ENCODE assay signal across 13 cellular contexts in the genomic region with DNA sequence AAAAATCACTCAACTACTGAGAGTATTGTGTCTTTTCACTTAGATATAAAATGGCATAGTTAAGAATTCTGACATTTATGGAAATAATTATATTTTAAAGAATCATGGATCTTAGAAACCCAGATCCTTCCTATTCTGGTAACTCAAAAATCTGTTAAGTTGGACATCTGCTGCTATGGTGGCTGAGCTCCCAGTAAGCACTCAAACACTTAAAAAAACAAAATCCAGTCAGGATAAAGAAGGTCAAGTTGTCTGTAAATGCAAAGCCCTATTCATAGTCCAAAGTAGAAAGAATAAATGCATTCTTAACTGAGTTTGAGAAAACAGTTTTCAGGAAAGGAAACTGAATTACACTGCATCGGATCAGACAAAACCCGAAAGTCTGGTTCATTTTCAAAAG. TPM values are rescaled to one million over a fixed set of nuclear protein-coding genes. Genes with fewer than 3 reads are reported as not detected.
A peak's percentile ranks its signal among the peaks of the same experiment; 100 is the strongest.
DNase-seq lines count a peak whose midpoint lies in the region; ATAC-seq and TF ChIP-seq lines count a peak whose summit lies in the region.
"Had no signal": no experiment of that assay in that cellular context is flagged by ENCODE, and none has a peak within 500 bp of the region (broad histone marks: within the 10 kb centered on the region; RNA-seq: fewer than 3 reads in every experiment).

No MANE protein-coding gene starts in this region.

- H3K27ac ChIP-seq in OCI-LY7 (ENCODE audit: low read depth, low read length, poor library complexity, severe bottlenecking) = peak overlapping the region; percentile 32
- peak overlapping the region in 3 of 5 donors; percentile 18 to 49 (median 40) for H3K27ac ChIP-seq in stomach
- H3K27ac ChIP-seq: A549, C4-2B, PC-9, SJCRH30 had no signal

- no peaks in the 10 kb centered on the region for H3K9me2 ChIP-seq in OCI-LY7 (ENCODE audit: insufficient read depth, low read length)

- intact Hi-C loops in OCI-LY7 (cut with micrococcal nuclease; ENCODE audit: unreplicated experiment) = loop anchor here (1.0 to 2.0 kb wide), 2 partner anchors 35 to 78 kb away; partner anchors contain the start of gene EIF2AK3
- intact Hi-C loops in stomach (cut with DNase I; ENCODE audit: low total_unique reads) = loop anchor here (5.0 kb wide), 1 partner anchor 76 kb away; no protein-coding TSS in a partner anchor
- intact Hi-C loops in activated CD8-positive, alpha-beta T cell treated with anti-CD3 and anti-CD28 coated beads for 36 hours (cut with micrococcal nuclease) = loop anchor here (1.0 kb wide), 1 partner anchor 80 kb away; no protein-coding TSS in a partner anchor

- no peak for DNase-seq in OCI-LY7 (ENCODE audit: low spot score)
- DNase-seq in stomach = no peak
- no peak for DNase-seq in GM13977 (ENCODE audit: low spot score)
- no peak for DNase-seq in activated CD8-positive, alpha-beta T cell treated with anti-CD3 and anti-CD28 coated beads for 36 hours
- no peak for DNase-seq in COR-L47 (lab: John Stamatoyannopoulos, UW)
- DNase-seq: NCI-H1436 treated with DMSO at 0.1 percent for 48 hours had no signal

- peaks cover 57% of the 10 kb centered on the region for H3K36me3 Mint-ChIP-seq in brain
- H3K36me3 Mint-ChIP-seq in activated CD8-positive, alpha-beta T cell treated with anti-CD3 and anti-CD28 coated beads for 36 hours (ENCODE audit: low read depth) = peaks cover 23% of the 10 kb centered on the region

- no peaks in the 10 kb centered on the region for H3K9me3 Mint-ChIP-seq in brain
- H3K9me3 Mint-ChIP-seq in activated CD8-positive, alpha-beta T cell treated with anti-CD3 and anti-CD28 coated beads for 36 hours = no peaks in the 10 kb centered on the region
- H3K9me3 Mint-ChIP-seq: H9 had no signal

- ATAC-seq in GM21526 (IDR thresholded peaks at IDR 0.05; ENCODE audit: low FRiP score, unreplicated experiment) = peak; percentile 7
- ATAC-seq in activated CD8-positive, alpha-beta T cell treated with anti-CD3 and anti-CD28 coated beads for 36 hours = no peak

- no peaks in the 10 kb centered on the region for H3K27me3 Mint-ChIP-seq in brain
- no peaks in the 10 kb centered on the region for H3K27me3 Mint-ChIP-seq in activated CD8-positive, alpha-beta T cell treated with anti-CD3 and anti-CD28 coated beads for 36 hours

- POLR2A ChIA-PET in OCI-LY7 (lab: Charles Lee) = interaction anchor here (0.6 to 1.2 kb wide), 2 partner anchors 30 to 31 kb away, joined by 3 to 6 read pairs; no protein-coding TSS in a partner anchor
- POLR2A ChIA-PET in activated CD8-positive, alpha-beta T cell treated with anti-CD3 and anti-CD28 coated beads for 36 hours (lab: Charles Lee) = interaction anchor here (1.1 kb wide), 1 partner anchor 8 kb away, joined by 3 read pairs; no protein-coding TSS in a partner anchor

- peaks cover 16% of the 10 kb centered on the region for H3K4me1 Mint-ChIP-seq in brain
- peaks cover 5% of the 10 kb centered on the region for H3K4me1 Mint-ChIP-seq in activated CD8-positive, alpha-beta T cell treated with anti-CD3 and anti-CD28 coated beads for 36 hours (ENCODE audit: low read depth)

- BruUV-seq in OCI-LY7 (replicated peaks; lab: Mats Ljungman, UMichigan) = no TSS peak

- no peak overlapping the region for H2AFZ ChIP-seq in OCI-LY7 (ENCODE audit: low read length)
- H2AFZ ChIP-seq: PC-9 had no signal

- CTCF ChIA-PET in OCI-LY7 (lab: Charles Lee; ENCODE audit: unreplicated experiment) = no interaction called here
- CTCF ChIA-PET in activated CD8-positive, alpha-beta T cell treated with anti-CD3 and anti-CD28 coated beads for 36 hours (lab: Charles Lee) = interaction anchor here (0.6 to 10.8 kb wide), 11 partner anchors 8 to 94 kb away, joined by 3 to 191 read pairs (median 3); no protein-coding TSS in a partner anchor

- H3K4me1 ChIP-seq in OCI-LY7 (ENCODE audit: insufficient read depth, low read length, poor library complexity, severe bottlenecking) (peaks cover 28% of the 10 kb centered on the region), stomach (peaks cover 0 to 22% (median 6%) of the 10 kb centered on the region in 4 donors)
- H3K4me1 ChIP-seq: A549, SJCRH30 had no signal

- H3K27me3 ChIP-seq in stomach = no peaks in the 10 kb centered on the region
- H3K27me3 ChIP-seq: SJCRH30 had no signal

- TF ChIP-seq CTCF in OCI-LY7 (conservative IDR thresholded peaks at IDR 0.05; ENCODE audit: low read length) (no peak), brain (conservative IDR thresholded peaks at IDR 0.05) (no peak), stomach (IDR thresholded peaks at IDR 0.05) (no peak), GM13977 (IDR thresholded peaks at IDR 0.05; ENCODE audit: extremely low read depth, insufficient read depth, missing control alignments) (no peak)
- TF ChIP-seq CTCF in activated CD8-positive, alpha-beta T cell treated with anti-CD3 and anti-CD28 coated beads for 36 hours (IDR thresholded peaks at IDR 0.05) = no peak

- WGBS in stomach, 5 donors = 18 to 45% (median 30%) methylated on average over 2 of the region's 2 CpGs

- H3K9me3 ChIP-seq in OCI-LY7 (ENCODE audit: low read length) (peaks cover 13% of the 10 kb centered on the region; the same call in 1 of the 2 replicates), stomach (no peaks in the 10 kb centered on the region)
- H3K9me3 ChIP-seq: A549, SJCRH30 had no signal

- H3K4me2 ChIP-seq in OCI-LY7 (ENCODE audit: low read length) = no peak overlapping the region
- H3K4me2 ChIP-seq: A549, PC-9 had no signal

- TF ChIP-seq POLR2A in stomach (IDR thresholded peaks at IDR 0.05) = no peak

- H4K20me1 ChIP-seq in OCI-LY7 (ENCODE audit: insufficient read depth, low read length) = no peaks in the 10 kb centered on the region; the same call in 1 of the 2 replicates

- in situ Hi-C loops in GM13977 (cut with MboI; ENCODE audit: low pct_unique_long_range_greater_than_20kb, low sequenced_read_pairs, unreplicated experiment) = loop anchor here (5.0 kb wide), 1 partner anchor 81 kb away; no protein-coding TSS in a partner anchor

- H3K27ac Mint-ChIP-seq in brain = peak overlapping the region in 4 of 5 experiments; percentile 49 to 97 (median 88)
- H3K27ac Mint-ChIP-seq in activated CD8-positive, alpha-beta T cell treated with anti-CD3 and anti-CD28 coated beads for 36 hours = no peak overlapping the region

- H3K4me3 ChIP-seq in OCI-LY7 (ENCODE audit: low read depth, low read length, poor library complexity, severe bottlenecking) (no peak overlapping the region), stomach (no peak overlapping the region)
- H3K4me3 ChIP-seq: A549, PC-9, SJCRH30 had no signal

- H3K79me2 ChIP-seq in OCI-LY7 (ENCODE audit: insufficient read depth, low read depth, low read length) = peaks cover 22% of the 10 kb centered on the region

- peak overlapping the region in 1 of 5 experiments; percentile 48 for H3K4me3 Mint-ChIP-seq in brain
- no peak overlapping the region for H3K4me3 Mint-ChIP-seq in activated CD8-positive, alpha-beta T cell treated with anti-CD3 and anti-CD28 coated beads for 36 hours
- H3K4me3 Mint-ChIP-seq: H9 had no signal

- no peak for TF ChIP-seq EP300 in stomach (IDR thresholded peaks at IDR 0.05)

- H3K36me3 ChIP-seq in OCI-LY7 (ENCODE audit: insufficient read depth, low read length) (peaks cover 93% of the 10 kb centered on the region), stomach (peaks cover 12 to 77% (median 63%) of the 10 kb centered on the region in 4 donors)

RNA-seq across cellular contexts. Expression of gene EIF2AK3, which starts 35.6 kb away (rescaled TPM):
- total RNA-seq in OCI-LY7 (2014; rRNA removed; shearing (Covaris generic)) = 49.4 and 52.7 TPM in 2 replicates
- 64.5 and 73.4 TPM in 2 replicates for total RNA-seq in OCI-LY7 (2022)
- 7.2 TPM for polyA plus RNA-seq in brain (ENCODE audit: insufficient read depth, low read depth, low replicate concordance)
- total RNA-seq in stomach = 10 to 100 TPM; 33.3 to 92.3 (median 57.7) TPM
- 1 to 10 TPM; 4.8 to 7.6 (median 6.6) TPM for polyA plus RNA-seq in stomach
- 10 to 100 TPM; 14.9 to 17.4 TPM for total RNA-seq in activated CD8-positive, alpha-beta T cell treated with anti-CD3 and anti-CD28 coated beads for 36 hours
